Comparison of ENCODE assay signal across 9 cellular contexts in genomic region chr1:206803221-206803730, GRCh38. TPM values are rescaled to one million over a fixed set of nuclear protein-coding genes. Genes with fewer than 3 reads are reported as not detected.
DNase-seq lines count a peak whose midpoint lies in the region; ATAC-seq, FAIRE-seq and TF ChIP-seq lines count a peak whose summit lies in the region.
"Had no signal": no experiment of that assay in that cellular context is flagged by ENCODE, and none has a peak within 500 bp of the region (broad histone marks: within the 10 kb centered on the region; RNA-seq: fewer than 3 reads in every experiment).

No MANE protein-coding gene starts in this region.

- H3K9me3 ChIP-seq in esophagus muscularis mucosa = no peaks in the 10 kb centered on the region

- DNase-seq in activated CD4-positive, CD25-positive, alpha-beta regulatory T cell treated with anti-CD3 and anti-CD28 coated beads, Interleukin-2, amount 50 U/mL, for 72 hours = peak; percentile 59
- DNase-seq in islet precursor cell (peak; percentile 85), DMS79 treated with DMSO at 0.1 percent for 48 hours (lab: John Stamatoyannopoulos, UW) (no peak), esophagus muscularis mucosa (ENCODE audit: extremely low spot score) (no peak), NOMO-1 treated with dmso at 0.1 percent for 144 hours (lab: John Stamatoyannopoulos, UW; ENCODE audit: unreplicated experiment) (no peak), frontal cortex (ENCODE audit: low spot score in 2 of 2) (no peak)

- no peak for FAIRE-seq in frontal cortex (lab: Jason Lieb, UNC)
- FAIRE-seq: H1 had no signal

- TF ChIP-seq EP300 in esophagus muscularis mucosa (IDR thresholded peaks at IDR 0.05) = no peak

- no peak for TF ChIP-seq POLR2A in esophagus muscularis mucosa (IDR thresholded peaks at IDR 0.05; ENCODE audit: low read depth)

- no peak overlapping the region for H3K4me3 ChIP-seq in esophagus muscularis mucosa

- H3K27ac ChIP-seq in esophagus muscularis mucosa (replicated peaks in 1 of 4) = no peak overlapping the region

- ATAC-seq in GM18520 (IDR thresholded peaks at IDR 0.05; ENCODE audit: unreplicated experiment) (peak; percentile 94), HG02943 (IDR thresholded peaks at IDR 0.05; ENCODE audit: low read depth, unreplicated experiment) (peak; percentile 89)

- no peaks in the 10 kb centered on the region for H3K36me3 ChIP-seq in esophagus muscularis mucosa

- TF ChIP-seq CTCF in esophagus muscularis mucosa (IDR thresholded peaks at IDR 0.05) = no peak

- H3K27me3 ChIP-seq in esophagus muscularis mucosa = peaks cover 0 to 1% (median 0%) of the 10 kb centered on the region in 4 donors

- no peaks in the 10 kb centered on the region for H3K4me1 ChIP-seq in esophagus muscularis mucosa

- intact Hi-C loops in esophagus muscularis mucosa (cut with DNase I) = loop anchor here (10.0 kb wide), 1 partner anchor 168 kb away; the partner anchor contains the start of gene DYRK3

- 86% methylated on average over 8 of the region's 8 CpGs for WGBS in esophagus muscularis mucosa

RNA-seq across cellular contexts. Expression of gene IL10, which starts 31.0 kb away (rescaled TPM):
- total RNA-seq in esophagus muscularis mucosa (1 to 10 TPM in 3 of 4 donors, under 1 TPM in 1; 0.83 to 5.1 (median 3.5) TPM), frontal cortex (0.41 TPM)
- total RNA-seq: H1 had no signal

RNA-seq across cellular contexts. Expression of gene IL19, which starts 32.7 kb away (rescaled TPM):
- not detected for total RNA-seq in esophagus muscularis mucosa
- total RNA-seq in frontal cortex = not detected
- total RNA-seq: H1 had no signal

Comparison
In these comparisons a context has a peak if more than half of its experiments do, and no peak if none do; other contexts are left out.
1. DNase-seq: peak in activated CD4-positive, CD25-positive, alpha-beta regulatory T cell treated with anti-CD3 and anti-CD28 coated beads, Interleukin-2, amount 50 U/mL, for 72 hours (single experiment) and islet precursor cell (single experiment); none in DMS79 treated with DMSO at 0.1 percent for 48 hours (single experiment), esophagus muscularis mucosa (single experiment), NOMO-1 treated with dmso at 0.1 percent for 144 hours (single experiment) and frontal cortex (0 of 2).